22 cellular contexts compared by ENCODE assay signal in the genomic region with DNA sequence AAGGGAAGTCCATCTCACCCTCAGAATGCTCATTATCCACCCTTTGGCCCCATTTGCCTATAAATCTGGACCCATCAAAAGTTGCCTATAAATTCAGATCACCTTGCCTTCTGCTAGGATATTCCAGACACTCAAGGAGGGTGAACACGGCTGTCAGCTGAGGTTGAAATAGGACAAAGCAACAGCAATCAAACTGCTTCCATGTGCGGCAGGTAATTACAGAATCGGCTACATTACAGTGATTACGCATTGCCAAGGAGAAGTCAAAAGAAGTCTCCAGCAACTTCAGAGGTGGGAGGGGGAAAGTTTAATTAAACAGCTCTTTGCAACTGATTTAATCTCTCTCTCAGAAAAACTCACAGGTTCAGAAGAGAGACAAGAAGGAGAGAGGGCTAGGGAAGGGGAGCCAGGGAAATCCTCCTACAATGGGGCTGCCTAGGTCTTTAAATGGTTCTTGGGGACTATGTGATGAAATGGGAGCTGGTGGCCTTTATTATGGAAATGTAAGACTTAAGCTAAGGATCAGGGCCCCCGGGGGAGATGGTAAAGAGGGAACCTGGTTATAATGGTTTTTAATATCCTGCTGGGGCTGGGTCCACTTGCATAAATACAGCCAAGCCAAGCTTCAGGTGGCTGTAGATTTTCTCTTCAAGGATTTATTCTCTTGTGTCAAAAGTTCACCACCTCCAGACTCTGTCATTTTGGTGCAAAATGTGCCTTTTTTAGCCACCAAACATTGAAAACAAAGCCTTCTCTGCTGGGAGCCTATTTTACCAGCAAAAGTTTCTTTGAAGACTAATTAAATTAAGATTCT.
DNase-seq lines count a peak whose midpoint lies in the region; ATAC-seq and TF ChIP-seq lines count a peak whose summit lies in the region.
"Had no signal": no experiment of that assay in that cellular context is flagged by ENCODE, and none has a peak within 500 bp of the region (broad histone marks: within the 10 kb centered on the region; RNA-seq: fewer than 3 reads in every experiment).

No MANE protein-coding gene starts in this region.

- no peaks in the 10 kb centered on the region for H3K36me3 ChIP-seq in iPS-15b (ENCODE audit: control insufficient read depth, insufficient read depth, low read length)
- no peaks in the 10 kb centered on the region for H3K36me3 ChIP-seq in neural progenitor cell
- H3K36me3 ChIP-seq: gastrocnemius medialis, upper lobe of right lung had no signal

- peak overlapping the region; percentile 69 for H3K4me2 ChIP-seq in neural progenitor cell
- H3K4me2 ChIP-seq: smooth muscle cell had no signal

- peak overlapping the region; percentile 20 for H3K4me3 ChIP-seq in iPS-15b (ENCODE audit: low read depth, low read length)
- peak overlapping the region; percentile 2 for H3K4me3 ChIP-seq in neural progenitor cell
- H3K4me3 ChIP-seq: gastrocnemius medialis, SK-N-MC, smooth muscle cell, upper lobe of right lung had no signal

- H3K27me3 Mint-ChIP-seq in neural progenitor cell (ENCODE audit: insufficient read depth, low read depth) = peaks cover 7% of the 10 kb centered on the region

- no peak overlapping the region for H3K27ac ChIP-seq in neural progenitor cell
- H3K27ac ChIP-seq: 22Rv1, gastrocnemius medialis, RWPE1, SK-N-MC, upper lobe of right lung had no signal

- intact Hi-C loops in Right ventricle myocardium inferior (cut with DNase I) = no loop called here

- peak in 2 of 3 experiments; percentile 32 to 43 for DNase-seq in NCI-H1417 (lab: John Stamatoyannopoulos, UW)
- DNase-seq in NCI-H1417 treated with DMSO at 0.1 percent for 48 hours (lab: John Stamatoyannopoulos, UW) = no peak
- peak; percentile 88 for DNase-seq in NCI-H69 (lab: John Stamatoyannopoulos, UW)
- DNase-seq in neural progenitor cell (ENCODE audit: low spot score) = peak; percentile 94
- DNase-seq in middle frontal gyrus (ENCODE audit: extremely low spot score, low spot score) = no peak
- DNase-seq in Right ventricle myocardium inferior (ENCODE audit: missing footprints) = no peak
- DNase-seq in ureter (ENCODE audit: low spot score) = no peak
- DNase-seq: activated CD4-positive, alpha-beta T cell treated with anti-CD3 and anti-CD28 coated beads for 36 hours; activated T-cell treated with anti-CD3 and anti-CD28 coated beads, Interleukin-2, amount 50 U/mL, for 24 hours; CD4-positive, alpha-beta memory T cell; gastrocnemius medialis; hippocampal formation; left cardiac atrium; NCI-H2171; stimulated activated CD4-positive, alpha-beta T cell treated with anti-CD3 and anti-CD28 coated beads, Interleukin-2, amount 100 ng/mL, for 24 hours; T-helper 17 cell; upper lobe of right lung had no signal

- no peak overlapping the region for H2AFZ ChIP-seq in neural progenitor cell (replicated peaks)

- H3K79me2 ChIP-seq in neural progenitor cell (ENCODE audit: low read depth) = no peaks in the 10 kb centered on the region

- H3F3A ChIP-seq in neural progenitor cell (ENCODE audit: low read depth) = peaks cover 44% of the 10 kb centered on the region

- H3K4me3 Mint-ChIP-seq in neural progenitor cell = peak overlapping the region; percentile 63
- H3K4me3 Mint-ChIP-seq: activated CD4-positive, alpha-beta T cell treated with anti-CD3 and anti-CD28 coated beads for 36 hours; activated T-cell treated with anti-CD3 and anti-CD28 coated beads, Interleukin-2, amount 50 U/mL, for 24 hours; T-helper 17 cell had no signal

- H3K4me1 ChIP-seq in iPS-15b (ENCODE audit: control insufficient read depth, insufficient read depth, low read length) (peaks cover 32% of the 10 kb centered on the region), neural progenitor cell (peaks cover 31% of the 10 kb centered on the region)
- H3K4me1 ChIP-seq: gastrocnemius medialis, upper lobe of right lung had no signal

- H3K4me1 Mint-ChIP-seq in neural progenitor cell = peaks cover 68% of the 10 kb centered on the region
- H3K4me1 Mint-ChIP-seq: activated CD4-positive, alpha-beta T cell treated with anti-CD3 and anti-CD28 coated beads for 36 hours; CD4-positive, alpha-beta memory T cell; T-helper 17 cell had no signal

- no peak for TF ChIP-seq CTCF in neural progenitor cell (IDR thresholded peaks at IDR 0.05)

- ATAC-seq in Right ventricle myocardium inferior = no peak
- ATAC-seq: activated CD4-positive, alpha-beta T cell treated with anti-CD3 and anti-CD28 coated beads for 36 hours; gastrocnemius medialis; left cardiac atrium; T-helper 17 cell; upper lobe of right lung had no signal

- H4K20me1 ChIP-seq in neural progenitor cell (ENCODE audit: low read depth) = peaks cover 43% of the 10 kb centered on the region

- H3K27me3 ChIP-seq in iPS-15b (ENCODE audit: control insufficient read depth, insufficient read depth, low read length) (peaks cover 51% of the 10 kb centered on the region), neural progenitor cell (peaks cover 96% of the 10 kb centered on the region)
- H3K27me3 ChIP-seq: gastrocnemius medialis, upper lobe of right lung had no signal

- peak overlapping the region; percentile 76 for H3K27ac Mint-ChIP-seq in neural progenitor cell
- H3K27ac Mint-ChIP-seq: activated CD4-positive, alpha-beta T cell treated with anti-CD3 and anti-CD28 coated beads for 36 hours; activated T-cell treated with anti-CD3 and anti-CD28 coated beads, Interleukin-2, amount 50 U/mL, for 24 hours; CD4-positive, alpha-beta memory T cell; T-helper 17 cell had no signal

- H3K9me3 Mint-ChIP-seq in neural progenitor cell = peaks cover 14% of the 10 kb centered on the region
- H3K9me3 Mint-ChIP-seq: activated T-cell treated with anti-CD3 and anti-CD28 coated beads, Interleukin-2, amount 50 U/mL, for 24 hours; CD4-positive, alpha-beta memory T cell had no signal

- H3K9ac ChIP-seq in iPS-15b (ENCODE audit: low read depth, low read length) = no peak overlapping the region
- H3K9ac ChIP-seq in neural progenitor cell = no peak overlapping the region

- H3K36me3 Mint-ChIP-seq in neural progenitor cell = peaks cover 20% of the 10 kb centered on the region
- H3K36me3 Mint-ChIP-seq: CD4-positive, alpha-beta memory T cell had no signal

- H3K9me3 ChIP-seq in iPS-15b (ENCODE audit: control insufficient read depth, insufficient read depth, low read length) = no peaks in the 10 kb centered on the region
- H3K9me3 ChIP-seq in neural progenitor cell (ENCODE audit: low read depth) = no peaks in the 10 kb centered on the region
- H3K9me3 ChIP-seq: gastrocnemius medialis, upper lobe of right lung had no signal

Comparison
In these comparisons a context has a peak if more than half of its experiments do, and no peak if none do; other contexts are left out.
1. DNase-seq: peak in NCI-H1417 (2 of 3), NCI-H69 (single experiment) and neural progenitor cell (single experiment); none in NCI-H1417 treated with DMSO at 0.1 percent for 48 hours (single experiment), middle frontal gyrus (single experiment), Right ventricle myocardium inferior (single experiment) and ureter (single experiment).